2 cellular contexts compared by ENCODE assay signal in genomic region chr3:49937081-49937480, GRCh38.
TF ChIP-seq lines count a peak whose summit lies in the region.

No MANE protein-coding gene starts in this region.

TF ChIP-seq in A549, 52 proteins besides CTCF, POLR2A, EP300 and RAD21:
- peak; percentile 85 for TF ChIP-seq MAFK (IDR thresholded peaks at IDR 0.05; ENCODE audit: partially characterized antibody)
- TF ChIP-seq ZFP36 (IDR thresholded peaks at IDR 0.05; ENCODE audit: borderline replicate concordance, partially characterized antibody) = no peak
TF ChIP-seq in A549: peak in this region for 1.

TF ChIP-seq in IMR-90, 13 proteins besides CTCF, POLR2A, EP300 and RAD21:
- TF ChIP-seq USF2 (IDR thresholded peaks at IDR 0.05; ENCODE audit: low read depth, low read length) (no peak), FOS (IDR thresholded peaks at IDR 0.05; ENCODE audit: low read depth, low read length) (no peak), BHLHE40 (IDR thresholded peaks at IDR 0.05; ENCODE audit: low read depth, low read length) (no peak), MAFK (IDR thresholded peaks at IDR 0.05; ENCODE audit: low read depth, low read length) (peak; percentile 75), RCOR1 (IDR thresholded peaks at IDR 0.05; ENCODE audit: insufficient replicate concordance, low read length) (no peak), MAZ (IDR thresholded peaks at IDR 0.05; ENCODE audit: borderline replicate concordance, low read depth, low read length) (no peak), NFE2L2 (IDR thresholded peaks at IDR 0.05; ENCODE audit: low read depth, low read length) (no peak), RFX5 (IDR thresholded peaks at IDR 0.05; ENCODE audit: low read depth, low read length) (no peak)
